In genomic region chr21:25485914-25486313, GRCh38 we compare ENCODE assay signal across 11 cellular contexts.
"Had no signal": no experiment of that assay in that cellular context is flagged by ENCODE, and none has a peak within 500 bp of the region (broad histone marks: within the 10 kb centered on the region; RNA-seq: fewer than 3 reads in every experiment).

No MANE protein-coding gene starts in this region.

- H3K4me3 ChIP-seq: dorsolateral prefrontal cortex, lower lobe of right lung, upper lobe of left lung had no signal

- H3K27ac ChIP-seq: dorsolateral prefrontal cortex, lower lobe of right lung, parathyroid adenoma, upper lobe of left lung had no signal

- H3K27me3 ChIP-seq: dorsolateral prefrontal cortex, upper lobe of left lung had no signal

- DNase-seq: activated CD8-positive, alpha-beta memory T cell treated with anti-CD3 and anti-CD28 coated beads, Interleukin-2, amount 50 U/mL, for 4 hours; activated effector memory CD4-positive, alpha-beta T cell treated with Interleukin-2 at 50 U/mL for 16 hours; dorsolateral prefrontal cortex; glutamatergic neuron; lower lobe of right lung; midbrain; stimulated activated CD4-positive, alpha-beta T cell treated with anti-CD3 and anti-CD28 coated beads, Interleukin-15, amount 100 ng/mL, for 24 hours; stimulated activated CD4-positive, alpha-beta T cell treated with anti-CD3 and anti-CD28 coated beads, Interleukin-4, amount 100 ng/mL, for 4 hours; T-helper 9 cell; upper lobe of left lung had no signal

- H3K36me3 ChIP-seq: lower lobe of right lung, upper lobe of left lung had no signal

- ATAC-seq: lower lobe of right lung had no signal

- H3K4me1 ChIP-seq: lower lobe of right lung, parathyroid adenoma, upper lobe of left lung had no signal
